8 cellular contexts compared by ENCODE assay signal in genomic region chr7:101121996-101122932, GRCh38. TPM values are rescaled to one million over a fixed set of nuclear protein-coding genes. Genes with fewer than 3 reads are reported as not detected.
DNase-seq lines count a peak whose midpoint lies in the region; ATAC-seq, FAIRE-seq and TF ChIP-seq lines count a peak whose summit lies in the region.

No MANE protein-coding gene starts in this region.

- H3K9me3 ChIP-seq in HUES6 (ENCODE audit: control insufficient read depth, insufficient read depth, low read depth, low read length) (peaks cover 2% of the 10 kb centered on the region), GM12878 (replicated peaks; ENCODE audit: control insufficient read depth, insufficient read depth, low read length) (no peaks in the 10 kb centered on the region)

- H3K27ac ChIP-seq in HUES6 (ENCODE audit: low read depth, low read length) (peak overlapping the region; percentile 79), GM12878 (ENCODE audit: control insufficient read depth, insufficient read depth) (peak overlapping the region; percentile 87)

- H3K4me1 Mint-ChIP-seq in CD14-positive monocyte: peaks cover 36% of the 10 kb centered on the region
- peaks cover 63% of the 10 kb centered on the region for H3K4me1 Mint-ChIP-seq in stimulated activated naive CD8-positive, alpha-beta T cell treated with anti-CD3 and anti-CD28 coated beads, Interleukin-15, amount 100 ng/mL, for 72 hours
- H3K4me1 Mint-ChIP-seq in glutamatergic neuron (ENCODE audit: low read depth, unreplicated experiment): peaks cover 8% of the 10 kb centered on the region

- RAD21 ChIA-PET in GM12878 (lab: Charles Lee; ENCODE audit: unreplicated experiment): interaction anchor here (1.1 to 1.9 kb wide), 8 partner anchors 9 to 70 kb away, joined by 3 to 14 read pairs (median 6); partner anchors contain the start of gene TRIM56

- DNase-seq in CD14-positive monocyte (ENCODE audit: low spot score) (no peak), GM12878 (ENCODE audit: low read depth, low spot score) (no peak), kidney epithelial cell (ENCODE audit: low read depth) (peak; percentile 92), glutamatergic neuron (no peak), NCI-H1092 (lab: John Stamatoyannopoulos, UW) (no peak)
- no peak for DNase-seq in stimulated activated naive CD8-positive, alpha-beta T cell treated with anti-CD3 and anti-CD28 coated beads, Interleukin-15, amount 100 ng/mL, for 72 hours

- H3K9me3 Mint-ChIP-seq in CD14-positive monocyte (peaks cover 0 to 2% (median 0%) of the 10 kb centered on the region in 7 donors), glutamatergic neuron (ENCODE audit: unreplicated experiment) (peaks cover 2% of the 10 kb centered on the region)
- no peaks in the 10 kb centered on the region for H3K9me3 Mint-ChIP-seq in stimulated activated naive CD8-positive, alpha-beta T cell treated with anti-CD3 and anti-CD28 coated beads, Interleukin-15, amount 100 ng/mL, for 72 hours

- intact Hi-C loops in CD14-positive monocyte (cut with micrococcal nuclease): no loop called here
- intact Hi-C loops in GM12878 (cut with micrococcal nuclease; ENCODE audit: unreplicated experiment): loop anchor here (5.0 kb wide), 1 partner anchor 35 kb away; the partner anchor contains the start of gene TRIM56

- no peak for TF ChIP-seq EP300 in GM12878 (IDR thresholded peaks at IDR 0.05; ENCODE audit: borderline replicate concordance in 1 of 2, control insufficient read depth in 1 of 2, low read depth in 2 of 2, low read length in 2 of 2)

- no peak overlapping the region for H3K4me3 ChIP-seq in HUES6 (ENCODE audit: low read depth, low read length)
- H3K4me3 ChIP-seq in GM12878: peak overlapping the region; percentile 63
- no peak overlapping the region for H3K4me3 ChIP-seq in kidney epithelial cell (ENCODE audit: low read depth, low read length)

- in situ Hi-C loops in GM12878 (cut with MboI): no loop called here

- no peak for TF ChIP-seq CTCF in CD14-positive monocyte (IDR thresholded peaks at IDR 0.05)
- no peak for TF ChIP-seq CTCF in GM12878 (IDR thresholded peaks at IDR 0.05 in 2 of 3, conservative IDR thresholded peaks at IDR 0.05 in 1 of 3; ENCODE audit: control insufficient read depth in 2 of 3, extremely low read depth in 1 of 3, insufficient read depth in 1 of 3, low read depth in 3 of 3, low read length in 3 of 3)
- TF ChIP-seq CTCF in kidney epithelial cell (IDR thresholded peaks at IDR 0.05; ENCODE audit: insufficient read depth, low read length, poor library complexity, severe bottlenecking): no peak
- TF ChIP-seq CTCF in glutamatergic neuron (IDR thresholded peaks at IDR 0.05; ENCODE audit: partially characterized antibody, unreplicated experiment): no peak

- no peaks in the 10 kb centered on the region for H3K27me3 ChIP-seq in HUES6 (ENCODE audit: control insufficient read depth, insufficient read depth, low read length)
- no peaks in the 10 kb centered on the region for H3K27me3 ChIP-seq in GM12878 (replicated peaks in 1 of 2; ENCODE audit: control insufficient read depth in 2 of 2, insufficient read depth in 2 of 2, low read length in 1 of 2)
- no peaks in the 10 kb centered on the region for H3K27me3 ChIP-seq in kidney epithelial cell (ENCODE audit: control insufficient read depth, insufficient read depth, low read length)

- SMC1A ChIA-PET in GM12878 (lab: Charles Lee; ENCODE audit: uncharacterized antibody, unreplicated experiment): interaction anchor here (0.6 to 2.9 kb wide), 12 partner anchors 11 to 70 kb away, joined by 3 to 13 read pairs (median 4); no protein-coding TSS in a partner anchor

- peak overlapping the region; percentile 98 for H3K4me2 ChIP-seq in GM12878 (ENCODE audit: control insufficient read depth, insufficient read depth)

- peak overlapping the region; percentile 99 for H2AFZ ChIP-seq in GM12878 (ENCODE audit: control insufficient read depth, low read depth, low read length)

- H3K36me3 ChIP-seq in HUES6 (ENCODE audit: control insufficient read depth, insufficient read depth, low read length) (no peaks in the 10 kb centered on the region), GM12878 (ENCODE audit: control insufficient read depth in 2 of 2, insufficient read depth in 2 of 2, low read length in 1 of 2) (no peaks in the 10 kb centered on the region), kidney epithelial cell (ENCODE audit: control insufficient read depth, insufficient read depth, low read length) (no peaks in the 10 kb centered on the region)

- FAIRE-seq in GM12878 (lab: Jason Lieb, UNC): peak; percentile 70

- H3K9ac ChIP-seq in HUES6 (ENCODE audit: low read length) (peak overlapping the region; percentile 74), GM12878 (ENCODE audit: control insufficient read depth, insufficient read depth, low read length) (peak overlapping the region; percentile 77)

- BruUV-seq in GM12878 (replicated peaks; lab: Mats Ljungman, UMichigan): TSS peak; percentile 91

- H3K27me3 Mint-ChIP-seq in CD14-positive monocyte (ENCODE audit: low read depth in 3 of 3) (peaks cover 27 to 75% (median 44%) of the 10 kb centered on the region in 3 donors), glutamatergic neuron (ENCODE audit: unreplicated experiment) (peaks cover 5% of the 10 kb centered on the region)
- H3K27me3 Mint-ChIP-seq in stimulated activated naive CD8-positive, alpha-beta T cell treated with anti-CD3 and anti-CD28 coated beads, Interleukin-15, amount 100 ng/mL, for 72 hours: peaks cover 93% of the 10 kb centered on the region

- H3K27ac Mint-ChIP-seq in CD14-positive monocyte (peak overlapping the region in 6 of 7 donors; percentile 32 to 92 (median 84)), glutamatergic neuron (ENCODE audit: unreplicated experiment) (no peak overlapping the region)
- H3K27ac Mint-ChIP-seq in stimulated activated naive CD8-positive, alpha-beta T cell treated with anti-CD3 and anti-CD28 coated beads, Interleukin-15, amount 100 ng/mL, for 72 hours: peak overlapping the region; percentile 81 to 94

- CTCF ChIA-PET in GM12878 (lab: Yijun Ruan, JAX): interaction anchor here (0.6 to 3.4 kb wide), 12 partner anchors 9 to 160 kb away, joined by 3 to 16 read pairs (median 8); no protein-coding TSS in a partner anchor

- ATAC-seq in GM12878 (peak; percentile 57), GM18870 (IDR thresholded peaks at IDR 0.05; ENCODE audit: unreplicated experiment) (no peak)
- ATAC-seq in stimulated activated naive CD8-positive, alpha-beta T cell treated with anti-CD3 and anti-CD28 coated beads, Interleukin-15, amount 100 ng/mL, for 72 hours: no peak

- no peaks in the 10 kb centered on the region for H3K79me2 ChIP-seq in GM12878 (ENCODE audit: control insufficient read depth, insufficient read depth, low read length)

- H3K4me3 Mint-ChIP-seq in CD14-positive monocyte: peak overlapping the region; percentile 81 to 97
- H3K4me3 Mint-ChIP-seq in stimulated activated naive CD8-positive, alpha-beta T cell treated with anti-CD3 and anti-CD28 coated beads, Interleukin-15, amount 100 ng/mL, for 72 hours: peak overlapping the region; percentile 75 to 84
- no peak overlapping the region for H3K4me3 Mint-ChIP-seq in glutamatergic neuron (ENCODE audit: unreplicated experiment)

- no peaks in the 10 kb centered on the region for H4K20me1 ChIP-seq in GM12878 (ENCODE audit: control insufficient read depth, insufficient read depth)

- peaks cover 0 to 2% of the 10 kb centered on the region in 2 donors for H3K36me3 Mint-ChIP-seq in CD14-positive monocyte
- no peaks in the 10 kb centered on the region for H3K36me3 Mint-ChIP-seq in glutamatergic neuron (ENCODE audit: unreplicated experiment)

- TF ChIP-seq POLR2A in GM12878 (IDR thresholded peaks at IDR 0.05; ENCODE audit: low read depth, low read length): peak; percentile 21; the same call in 1 of the 2 replicates

- WGBS in GM12878 (ENCODE audit: insufficient coverage, insufficient replicate concordance, low lambda C conversion rate, missing lambda C conversion rate): 21% methylated on average over 17 of the region's 17 CpGs

- no peak for TF ChIP-seq RAD21 in GM12878 (IDR thresholded peaks at IDR 0.05; ENCODE audit: insufficient read depth, low read depth, low read length)

- POLR2A ChIA-PET in GM12878 (lab: Charles Lee): interaction anchor here (0.5 to 3.4 kb wide), 12 partner anchors 8 to 247 kb away, joined by 3 to 24 read pairs (median 5); partner anchors contain the start of genes MUC17, SRRT and TRIM56

- H3K4me1 ChIP-seq in HUES6 (ENCODE audit: control insufficient read depth, insufficient read depth, low read length) (peaks cover 41% of the 10 kb centered on the region), GM12878 (ENCODE audit: control insufficient read depth, insufficient read depth, low read length) (peaks cover 25% of the 10 kb centered on the region)

RNA-seq across cellular contexts. Expression of gene SERPINE1, which starts 4.6 kb away (rescaled TPM):
- polyA plus RNA-seq in CD14-positive monocyte (under 1 TPM; 0.07 to 0.16 TPM), GM12878 (2011; rRNA removed) (1.5 and 2.4 TPM in 2 replicates), GM12878 (2014; fragmentation: Illumina TruSeq; extraction: Trizol) (0.25 and 0.41 TPM in 2 replicates), GM12878 (2014; fragmentation: Nextera tagmentation; extraction: Ambion mirVana) (under 1 TPM; 0.20 to 0.39 TPM), GM12878 (2014; rRNA removed) (0.52 and 0.58 TPM in 2 replicates), GM12878 (2016; fragmentation: Nextera tagmentation; extraction: Ambion mirVana) (under 1 TPM; 0.75 to 0.83 TPM)
- total RNA-seq in GM12878 (2013; cell fraction: nucleolus; rRNA removed): 1.3 and 1.4 TPM in 2 replicates
- total RNA-seq in GM12878 (2014; rRNA removed) (0.23 and 0.33 TPM in 2 replicates), GM12878 (2014; rRNA removed; fragmentation: Illumina TruSeq; extraction: Trizol) (0.14 and 0.27 TPM in 2 replicates), GM12878 (2021) (0.46 and 0.66 TPM in 2 replicates), kidney epithelial cell (229 and 245 TPM in 2 replicates), glutamatergic neuron (ENCODE audit: unreplicated experiment) (not detected)
- polyA plus RNA-seq in GM12878 (2011; ENCODE audit: low read depth): 0.58 TPM
- polyA plus RNA-seq in GM12878 (2011; cell fraction: cytosol; rRNA removed): 3.1 and 3.2 TPM in 2 replicates
- 1.2 and 1.5 TPM in 2 replicates for polyA plus RNA-seq in GM12878 (2011; cell fraction: nucleus; rRNA removed)
- polyA plus RNA-seq in GM12878 (2012): 0.93 and 0.94 TPM in 2 replicates
- 2.0 and 3.0 TPM in 2 replicates for polyA minus RNA-seq in GM12878 (2011; rRNA and poly(A)+ RNA removed)
- 1.0 and 1.3 TPM in 2 replicates for polyA minus RNA-seq in GM12878 (2011; cell fraction: cytosol; rRNA and poly(A)+ RNA removed)
- 0.48 TPM in 2 replicates for polyA minus RNA-seq in GM12878 (2011; cell fraction: nucleus; rRNA and poly(A)+ RNA removed)

RNA-seq across cellular contexts. Expression of gene AP1S1, which starts 32.0 kb away (rescaled TPM):
- polyA plus RNA-seq in CD14-positive monocyte (10 to 100 TPM; 10.1 to 10.9 TPM), GM12878 (2011; rRNA removed) (103 and 121 TPM in 2 replicates), GM12878 (2014; fragmentation: Illumina TruSeq; extraction: Trizol) (59.2 and 61.3 TPM in 2 replicates), GM12878 (2014; fragmentation: Nextera tagmentation; extraction: Ambion mirVana) (1 to 10 TPM; 2.5 to 7.9 TPM), GM12878 (2014; rRNA removed) (101 and 115 TPM in 2 replicates), GM12878 (2016; fragmentation: Nextera tagmentation; extraction: Ambion mirVana) (10 to 100 TPM; 26.3 to 30.7 TPM)
- total RNA-seq in GM12878 (2013; cell fraction: nucleolus; rRNA removed): 10.0 and 11.2 TPM in 2 replicates
- total RNA-seq in GM12878 (2014; rRNA removed) (89.4 and 103 TPM in 2 replicates), GM12878 (2014; rRNA removed; fragmentation: Illumina TruSeq; extraction: Trizol) (48.6 and 48.9 TPM in 2 replicates), GM12878 (2021) (58.5 and 63.5 TPM in 2 replicates), kidney epithelial cell (155 and 183 TPM in 2 replicates), glutamatergic neuron (ENCODE audit: unreplicated experiment) (50.4 TPM)
- 53.1 TPM for polyA plus RNA-seq in GM12878 (2011; ENCODE audit: low read depth)
- 132 and 133 TPM in 2 replicates for polyA plus RNA-seq in GM12878 (2011; cell fraction: cytosol; rRNA removed)
- 70.1 and 95.2 TPM in 2 replicates for polyA plus RNA-seq in GM12878 (2011; cell fraction: nucleus; rRNA removed)
- 63.7 and 83.5 TPM in 2 replicates for polyA plus RNA-seq in GM12878 (2012)
- 59.1 and 71.1 TPM in 2 replicates for polyA minus RNA-seq in GM12878 (2011; rRNA and poly(A)+ RNA removed)
- 18.3 and 22.6 TPM in 2 replicates for polyA minus RNA-seq in GM12878 (2011; cell fraction: cytosol; rRNA and poly(A)+ RNA removed)
- polyA minus RNA-seq in GM12878 (2011; cell fraction: nucleus; rRNA and poly(A)+ RNA removed): 7.1 and 7.4 TPM in 2 replicates

RNA-seq across cellular contexts. Expression of gene TRIM56, which starts 37.0 kb away (rescaled TPM):
- 1 to 10 TPM in 1 of 2 donors, under 1 TPM in 1; 0.66 to 1.2 TPM for polyA plus RNA-seq in CD14-positive monocyte
- 63.4 and 67.9 TPM in 2 replicates for total RNA-seq in GM12878 (2013; cell fraction: nucleolus; rRNA removed)
- 14.1 and 16.2 TPM in 2 replicates for total RNA-seq in GM12878 (2014; rRNA removed)
- 12.3 and 12.7 TPM in 2 replicates for total RNA-seq in GM12878 (2014; rRNA removed; fragmentation: Illumina TruSeq; extraction: Trizol)
- total RNA-seq in GM12878 (2021): 33.8 and 37.5 TPM in 2 replicates
- polyA plus RNA-seq in GM12878 (2011; ENCODE audit: low read depth): 10.6 TPM
- 9.6 and 10.8 TPM in 2 replicates for polyA plus RNA-seq in GM12878 (2011; rRNA removed)
- polyA plus RNA-seq in GM12878 (2011; cell fraction: cytosol; rRNA removed): 7.9 and 8.0 TPM in 2 replicates
- polyA plus RNA-seq in GM12878 (2011; cell fraction: nucleus; rRNA removed): 16.6 and 28.9 TPM in 2 replicates
- polyA plus RNA-seq in GM12878 (2012): 17.9 and 29.2 TPM in 2 replicates
- polyA plus RNA-seq in GM12878 (2014; fragmentation: Illumina TruSeq; extraction: Trizol): 19.5 and 19.8 TPM in 2 replicates
- 1 to 10 TPM; 3.2 to 8.3 TPM for polyA plus RNA-seq in GM12878 (2014; fragmentation: Nextera tagmentation; extraction: Ambion mirVana)
- polyA plus RNA-seq in GM12878 (2014; rRNA removed): 19.1 and 20.7 TPM in 2 replicates
- 10 to 100 TPM; 10.3 to 10.8 TPM for polyA plus RNA-seq in GM12878 (2016; fragmentation: Nextera tagmentation; extraction: Ambion mirVana)
- 23.3 and 43.7 TPM in 2 replicates for polyA minus RNA-seq in GM12878 (2011; rRNA and poly(A)+ RNA removed)
- polyA minus RNA-seq in GM12878 (2011; cell fraction: cytosol; rRNA and poly(A)+ RNA removed): 9.8 and 12.2 TPM in 2 replicates
- 11.4 and 24.9 TPM in 2 replicates for polyA minus RNA-seq in GM12878 (2011; cell fraction: nucleus; rRNA and poly(A)+ RNA removed)
- total RNA-seq in kidney epithelial cell: 15.8 and 16.7 TPM in 2 replicates
- total RNA-seq in glutamatergic neuron (ENCODE audit: unreplicated experiment): 0.61 TPM

RNA-seq across cellular contexts. Expression of gene VGF, which starts 43.1 kb away (rescaled TPM):
- polyA plus RNA-seq in CD14-positive monocyte: not detected
- 0.19 TPM in 1 of 2 replicates, not detected in the other for total RNA-seq in GM12878 (2013; cell fraction: nucleolus; rRNA removed)
- total RNA-seq in GM12878 (2014; rRNA removed): 0.11 TPM in 1 of 2 replicates, not detected in the other
- 0.09 TPM in 1 of 2 replicates, not detected in the other for total RNA-seq in GM12878 (2014; rRNA removed; fragmentation: Illumina TruSeq; extraction: Trizol)
- total RNA-seq in GM12878 (2021): 0.11 and 0.23 TPM in 2 replicates
- not detected for polyA plus RNA-seq in GM12878 (2011; ENCODE audit: low read depth)
- polyA plus RNA-seq in GM12878 (2011; rRNA removed): not detected in 2 replicates
- polyA plus RNA-seq in GM12878 (2011; cell fraction: cytosol; rRNA removed): 0.03 TPM in 1 of 2 replicates, not detected in the other
- polyA plus RNA-seq in GM12878 (2011; cell fraction: nucleus; rRNA removed): 0.10 and 0.16 TPM in 2 replicates
- 0.05 and 0.08 TPM in 2 replicates for polyA plus RNA-seq in GM12878 (2012)
- polyA plus RNA-seq in GM12878 (2014; fragmentation: Illumina TruSeq; extraction: Trizol): not detected in 2 replicates
- polyA plus RNA-seq in GM12878 (2014; fragmentation: Nextera tagmentation; extraction: Ambion mirVana): not detected
- 0.20 TPM in 1 of 2 replicates, not detected in the other for polyA plus RNA-seq in GM12878 (2014; rRNA removed)
- polyA plus RNA-seq in GM12878 (2016; fragmentation: Nextera tagmentation; extraction: Ambion mirVana): under 1 TPM; 0.09 to 0.25 TPM
- not detected in 2 replicates for polyA minus RNA-seq in GM12878 (2011; rRNA and poly(A)+ RNA removed)
- not detected in 2 replicates for polyA minus RNA-seq in GM12878 (2011; cell fraction: cytosol; rRNA and poly(A)+ RNA removed)
- polyA minus RNA-seq in GM12878 (2011; cell fraction: nucleus; rRNA and poly(A)+ RNA removed): not detected in 2 replicates
- 17.5 and 17.8 TPM in 2 replicates for total RNA-seq in kidney epithelial cell
- total RNA-seq in glutamatergic neuron (ENCODE audit: unreplicated experiment): 8.4 TPM

RNA-seq across cellular contexts. Expression of gene NAT16, which starts 57.8 kb away (rescaled TPM):
- polyA plus RNA-seq in CD14-positive monocyte (not detected), GM12878 (2011; rRNA removed) (not detected in 2 replicates), GM12878 (2014; fragmentation: Illumina TruSeq; extraction: Trizol) (not detected in 2 replicates), GM12878 (2014; fragmentation: Nextera tagmentation; extraction: Ambion mirVana) (not detected), GM12878 (2014; rRNA removed) (not detected in 2 replicates), GM12878 (2016; fragmentation: Nextera tagmentation; extraction: Ambion mirVana) (not detected)
- not detected in 2 replicates for total RNA-seq in GM12878 (2013; cell fraction: nucleolus; rRNA removed)
- total RNA-seq in GM12878 (2014; rRNA removed) (not detected in 2 replicates), GM12878 (2014; rRNA removed; fragmentation: Illumina TruSeq; extraction: Trizol) (not detected in 2 replicates), GM12878 (2021) (not detected in 2 replicates), kidney epithelial cell (not detected in 2 replicates), glutamatergic neuron (ENCODE audit: unreplicated experiment) (2.4 TPM)
- polyA plus RNA-seq in GM12878 (2011; ENCODE audit: low read depth): not detected
- polyA plus RNA-seq in GM12878 (2011; cell fraction: cytosol; rRNA removed): not detected in 2 replicates
- 0.07 TPM in 1 of 2 replicates, not detected in the other for polyA plus RNA-seq in GM12878 (2011; cell fraction: nucleus; rRNA removed)
- polyA plus RNA-seq in GM12878 (2012): not detected in 2 replicates
- polyA minus RNA-seq in GM12878 (2011; rRNA and poly(A)+ RNA removed): not detected in 2 replicates
- polyA minus RNA-seq in GM12878 (2011; cell fraction: cytosol; rRNA and poly(A)+ RNA removed): not detected in 2 replicates
- polyA minus RNA-seq in GM12878 (2011; cell fraction: nucleus; rRNA and poly(A)+ RNA removed): 0.10 TPM in 1 of 2 replicates, not detected in the other

Comparison
In these comparisons a context has a peak if more than half of its experiments do, and no peak if none do; other contexts are left out.
1. RNA of gene SERPINE1, which starts 4.6 kb away (total RNA-seq): 229 to 245 TPM in kidney epithelial cell; 0.14 to 1.4 TPM in GM12878 and not detected in glutamatergic neuron (single experiment); every median in the first group is over 10 times any median in the second.